In genomic region chr10:72598769-72599701, GRCh38 we compare ENCODE assay signal across 18 cellular contexts.
"Had no signal": no experiment of that assay in that cellular context is flagged by ENCODE, and none has a peak within 500 bp of the region (broad histone marks: within the 10 kb centered on the region; RNA-seq: fewer than 3 reads in every experiment).

No MANE protein-coding gene starts in this region.

- DNase-seq: activated CD4-positive, alpha-beta T cell treated with anti-CD3 and anti-CD28 coated beads, Interleukin-2, amount 10 ng/mL, durations not matched to agents 7 days and 5 days; activated CD8-positive, alpha-beta memory T cell treated with anti-CD3 and anti-CD28 coated beads, Interleukin-2, amount 50 U/mL, for 48 hours; activated gamma-delta T cell treated with Interleukin-2 at 50 U/mL for 16 hours; activated T-cell treated with anti-CD3 and anti-CD28 coated beads, Interleukin-2, amount 50 U/mL, for 72 hours; amygdala; body of pancreas; caudate nucleus; effector memory CD4-positive, alpha-beta T cell; head of caudate nucleus; islet precursor cell; naive B cell; retina; stimulated activated CD4-positive, alpha-beta T cell treated with anti-CD3 and anti-CD28 coated beads, Interleukin-2, amount 100 ng/mL, for 48 hours; stimulated activated naive B cell treated with anti-CD40 and anti-IgM and Interleukin-4, amounts not matched to agents 10 μg/mL and 1 μg/mL and 100 μg/mL, for 72 hours; transverse colon had no signal

- H3K4me1 ChIP-seq: body of pancreas, vagina had no signal

- H3K27me3 ChIP-seq: body of pancreas, transverse colon, vagina had no signal

- H3K27ac ChIP-seq: body of pancreas, coronary artery, transverse colon, vagina had no signal

- ATAC-seq: activated T-cell treated with anti-CD3 and anti-CD28 coated beads, Interleukin-2, amount 50 U/mL, for 72 hours; body of pancreas had no signal

- H3K36me3 ChIP-seq: transverse colon, vagina had no signal

- H3K4me3 ChIP-seq: body of pancreas, coronary artery, lung, transverse colon, vagina had no signal

- H3K9me3 ChIP-seq: body of pancreas, transverse colon, vagina had no signal
